In genomic region chr20:47196091-47197081, GRCh38 we compare ENCODE assay signal across 8 cellular contexts.
DNase-seq lines count a peak whose midpoint lies in the region; ATAC-seq, FAIRE-seq and TF ChIP-seq lines count a peak whose summit lies in the region.

No MANE protein-coding gene starts in this region.

- DNase-seq in 8988T, result peak; percentile 76
- peak; percentile 86 for DNase-seq in GM13976 (ENCODE audit: low spot score)
- peak; percentile 29 for DNase-seq in NCI-H146 treated with DMSO at 0.1 percent for 48 hours (lab: John Stamatoyannopoulos, UW; ENCODE audit: unreplicated experiment)
- DNase-seq in UCSD-AML1 (lab: John Stamatoyannopoulos, UW; ENCODE audit: unreplicated experiment), result peak; percentile 75
- DNase-seq in K562 (ENCODE audit: extremely low read depth in 1 of 4, low spot score in 3 of 4), result peak; percentile 83 to 87 (median 84)
- peak; percentile 89 for DNase-seq in iPS-NIHi7 (ENCODE audit: extremely low spot score)
- DNase-seq in stimulated activated CD4-positive, alpha-beta T cell treated with anti-CD3 and anti-CD28 coated beads, Interleukin-12 subunit alpha, Interleukin-12 subunit beta, amount 100 ng/mL, for 24 hours (ENCODE audit: low read depth in 2 of 2), result peak; percentile 49 to 78

- no TSS peak for BruUV-seq in K562 (replicated peaks; lab: Mats Ljungman, UMichigan)

- peak overlapping the region in 1 of 2 experiments; percentile 54; a peak in 3 of 4 replicates for H3K9ac ChIP-seq in K562 (ENCODE audit: insufficient read depth in 1 of 2, low read depth in 2 of 2, low read length in 2 of 2)

- intact Hi-C loops in K562 (cut with micrococcal nuclease), result loop anchor here (1.0 to 5.0 kb wide), 3 partner anchors 76 to 424 kb away; no protein-coding TSS in a partner anchor

- CTCF ChIA-PET in K562 (lab: Yijun Ruan, JAX; ENCODE audit: low intra/inter-chr PET ratio), result interaction anchor here (0.6 to 1.8 kb wide), 6 partner anchors 13 to 1424 kb away, joined by 3 to 24 read pairs (median 4); no protein-coding TSS in a partner anchor

- H3K79me2 ChIP-seq in K562 (ENCODE audit: control insufficient read depth, insufficient read depth, low read length), result no peaks in the 10 kb centered on the region

- no peak overlapping the region for H3K27ac ChIP-seq in K562 (ENCODE audit: extremely low read depth, low read depth, low read length)

- TF ChIP-seq CTCF in GM13976 (IDR thresholded peaks at IDR 0.05; ENCODE audit: borderline replicate concordance, control extremely low read depth, extremely low read depth, insufficient read depth, missing control alignments), result peak; percentile 93
- peak; percentile 93 to 98 (median 95) for TF ChIP-seq CTCF in K562 (IDR thresholded peaks at IDR 0.05 in 2 of 3, conservative IDR thresholded peaks at IDR 0.05 in 1 of 3; ENCODE audit: insufficient read depth in 2 of 3, low read depth in 1 of 3, low read length in 3 of 3)

- H4K20me1 ChIP-seq in K562 (replicated peaks; ENCODE audit: control insufficient read depth, insufficient read depth, low read length), result no peaks in the 10 kb centered on the region

- 22% methylated on average over 34 of the region's 34 CpGs for WGBS in K562 (ENCODE audit: insufficient coverage, low coverage, missing lambda C conversion rate)

- H3K9me3 ChIP-seq in K562 (replicated peaks; ENCODE audit: control insufficient read depth, insufficient read depth, low read depth, low read length), result no peaks in the 10 kb centered on the region

- TF ChIP-seq RAD21 in K562 (CRISPR knock-in tag; conservative IDR thresholded peaks at IDR 0.05 in 1 of 2, IDR thresholded peaks at IDR 0.05 in 1 of 2), result peak; percentile 90 to 97

- no peak overlapping the region for H3K4me3 ChIP-seq in K562

- H3K27me3 ChIP-seq in K562 (ENCODE audit: control insufficient read depth in 2 of 2, insufficient read depth in 2 of 2, low read length in 2 of 2), result peaks cover 0 to 5% of the 10 kb centered on the region in 2 experiments; a peak in 2 of 5 replicates

- H3K9me1 ChIP-seq in K562 (ENCODE audit: control insufficient read depth, insufficient read depth, low read length), result no peaks in the 10 kb centered on the region

- POLR2A ChIA-PET in K562 (lab: Yijun Ruan, JAX), result interaction anchor here (0.5 to 0.9 kb wide), 4 partner anchors 188 to 1424 kb away, joined by 3 read pairs; no protein-coding TSS in a partner anchor

- peak overlapping the region; percentile 84 for H3K4me2 ChIP-seq in K562 (ENCODE audit: insufficient read depth, low read length)

- peaks cover 8 to 17% of the 10 kb centered on the region in 2 experiments for H3K4me1 ChIP-seq in K562 (replicated peaks in 1 of 2; ENCODE audit: control insufficient read depth in 2 of 2, insufficient read depth in 2 of 2, low read length in 2 of 2)

- FAIRE-seq in K562 (lab: Jason Lieb, UNC), result peak; percentile 76

- ATAC-seq in K562 (peak; percentile 90), GM18505 (IDR thresholded peaks at IDR 0.05; ENCODE audit: unreplicated experiment) (no peak)

- TF ChIP-seq POLR2A in K562 (conservative IDR thresholded peaks at IDR 0.05), result no peak
- TF ChIP-seq POLR2A in GM18505 (IDR thresholded peaks at IDR 0.05; ENCODE audit: borderline replicate concordance, extremely low read depth, insufficient read depth, insufficient read length), result no peak

- H2AFZ ChIP-seq in K562 (ENCODE audit: low read depth, low read length), result peak overlapping the region; percentile 98

- in situ Hi-C loops in GM13976 (cut with MboI; ENCODE audit: low sequenced_read_pairs, unreplicated experiment), result loop anchor here (5.0 to 10.0 kb wide), 2 partner anchors 186 to 428 kb away; no protein-coding TSS in a partner anchor
- in situ Hi-C loops in K562 (cut with MboI), result loop anchor here (5.0 kb wide), 1 partner anchor 196 kb away; no protein-coding TSS in a partner anchor

- H3K36me3 ChIP-seq in K562 (ENCODE audit: control insufficient read depth, insufficient read depth, low read length), result no peaks in the 10 kb centered on the region

- TF ChIP-seq EP300 in K562 (IDR thresholded peaks at IDR 0.05; ENCODE audit: low read length), result no peak

TF ChIP-seq in K562, 482 proteins besides CTCF, POLR2A, EP300 and RAD21 (continues in another document):
- TF ChIP-seq SOX6 (IDR thresholded peaks at IDR 0.05), result peak; percentile 44; the same call in 1 of the 2 replicates
- peak in 1 of 3 experiments; percentile 89; a peak in 2 of 6 replicates for TF ChIP-seq ZBTB11 (CRISPR knock-in tag; IDR thresholded peaks at IDR 0.05)
- no peak for TF ChIP-seq BACH1 (tag; IDR thresholded peaks at IDR 0.05)
- no peak for TF ChIP-seq PCBP2 (IDR thresholded peaks at IDR 0.05; ENCODE audit: low read depth, low read length, poor library complexity, severe bottlenecking)
- no peak for TF ChIP-seq KDM4B (IDR thresholded peaks at IDR 0.05; ENCODE audit: borderline replicate concordance in 2 of 2, low read depth in 1 of 2)
- TF ChIP-seq ZNF318 (IDR thresholded peaks at IDR 0.05; ENCODE audit: borderline replicate concordance in 1 of 2, low read depth in 1 of 2), result no peak

Comparison
In these comparisons a context has a peak if more than half of its experiments do, and no peak if none do; other contexts are left out.
1. DNase-seq: peak in every context shown above with its lines; median percentile 89 in iPS-NIHi7; 86 in GM13976; 84 in K562; 76 in 8988T; 75 in UCSD-AML1; 64 in stimulated activated CD4-positive, alpha-beta T cell treated with anti-CD3 and anti-CD28 coated beads, Interleukin-12 subunit alpha, Interleukin-12 subunit beta, amount 100 ng/mL, for 24 hours; 29 in NCI-H146 treated with DMSO at 0.1 percent for 48 hours.